ENCODE assay signal across 24 cellular contexts in the genomic region with DNA sequence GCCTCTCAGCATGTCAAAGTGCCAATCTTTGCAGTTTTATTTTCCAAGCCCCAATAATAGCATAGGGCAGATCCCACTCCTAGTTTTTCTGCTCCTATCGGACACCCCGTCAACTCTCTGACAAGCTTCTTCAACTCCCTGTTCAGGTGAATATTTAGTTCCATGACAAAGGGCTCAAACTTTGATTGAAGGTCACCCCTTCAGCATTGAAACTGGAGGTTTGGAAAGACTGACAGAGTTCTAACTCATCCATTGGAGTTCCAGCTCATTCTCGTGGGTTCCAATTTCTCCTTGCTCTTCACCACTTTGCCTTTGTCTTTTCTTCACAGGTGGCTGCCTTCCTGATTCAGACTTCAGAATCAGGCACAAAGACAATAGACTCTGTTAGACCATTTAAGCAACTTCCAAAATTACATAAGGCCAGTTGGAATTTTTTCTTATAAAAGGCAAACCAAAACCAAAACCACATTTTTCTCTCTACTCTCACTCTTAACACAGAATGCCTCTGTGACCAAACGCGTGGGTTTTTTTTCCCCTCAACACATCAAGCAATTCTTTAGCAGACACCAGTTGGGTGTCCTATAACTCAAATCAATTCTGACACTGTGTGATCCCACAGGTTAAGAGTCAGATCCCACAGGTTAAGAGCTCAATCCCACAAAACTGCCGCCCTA.
A peak's percentile ranks its signal among the peaks of the same experiment; 100 is the strongest.
DNase-seq lines count a peak whose midpoint lies in the region; ATAC-seq lines count a peak whose summit lies in the region.
"Had no signal": no experiment of that assay in that cellular context is flagged by ENCODE, and none has a peak within 500 bp of the region (broad histone marks: within the 10 kb centered on the region; RNA-seq: fewer than 3 reads in every experiment).

No MANE protein-coding gene starts in this region.

- peak overlapping the region; percentile 35 for H3K4me3 Mint-ChIP-seq in activated naive CD8-positive, alpha-beta T cell treated with anti-CD3 and anti-CD28 coated beads, Interleukin-2, amount 50 U/mL, for 24 hours
- H3K4me3 Mint-ChIP-seq: CD14-positive monocyte; naive thymus-derived CD8-positive, alpha-beta T cell; type B pancreatic cell had no signal

- ATAC-seq in activated naive CD8-positive, alpha-beta T cell treated with anti-CD3 and anti-CD28 coated beads, Interleukin-2, amount 50 U/mL, for 24 hours, result peak; percentile 90
- ATAC-seq: naive thymus-derived CD8-positive, alpha-beta T cell had no signal

- H3K27ac ChIP-seq in effector memory CD4-positive, alpha-beta T cell (ENCODE audit: insufficient read depth, low read length, poor library complexity, severe bottlenecking), result no peak overlapping the region
- H3K27ac ChIP-seq: brain microvascular endothelial cell had no signal

- H3K4me1 Mint-ChIP-seq in activated naive CD8-positive, alpha-beta T cell treated with anti-CD3 and anti-CD28 coated beads, Interleukin-2, amount 50 U/mL, for 24 hours, result peaks cover 17% of the 10 kb centered on the region
- H3K4me1 Mint-ChIP-seq: CD14-positive monocyte; naive thymus-derived CD8-positive, alpha-beta T cell had no signal

- H3K4me1 ChIP-seq in effector memory CD4-positive, alpha-beta T cell (ENCODE audit: control insufficient read depth, insufficient read depth, low read length, poor library complexity, severe bottlenecking), result no peaks in the 10 kb centered on the region

- H3K36me3 ChIP-seq in effector memory CD4-positive, alpha-beta T cell (ENCODE audit: control insufficient read depth, insufficient read depth, low read length), result no peaks in the 10 kb centered on the region
- H3K36me3 ChIP-seq: brain microvascular endothelial cell had no signal

- peak; percentile 10 for DNase-seq in stimulated activated CD4-positive, alpha-beta T cell treated with anti-CD3 and anti-CD28 coated beads, Interleukin-1b, Interleukin-23, amount 100 ng/mL, for 48 hours
- DNase-seq in stimulated activated CD4-positive, alpha-beta T cell treated with anti-CD3 and anti-CD28 coated beads, Interleukin-4, amount 100 ng/mL, for 1 hour, result no peak
- peak; percentile 3 for DNase-seq in activated naive CD8-positive, alpha-beta T cell treated with anti-CD3 and anti-CD28 coated beads, Interleukin-2, amount 50 U/mL, for 24 hours
- DNase-seq in myocyte (ENCODE audit: low read depth) (peak; percentile 26), kidney glomerular epithelial cell (lab: John Stamatoyannopoulos, UW) (no peak), MV-4-11 (lab: John Stamatoyannopoulos, UW) (no peak)
- DNase-seq in effector memory CD4-positive, alpha-beta T cell, result no peak
- DNase-seq: activated CD4-positive, alpha-beta T cell treated with anti-CD3 and anti-CD28 coated beads for 4 hours; activated effector memory CD4-positive, alpha-beta T cell treated with Interleukin-2 at 50 U/mL for 16 hours; brain microvascular endothelial cell; DMS79; glutamatergic neuron; Kasumi-1; midbrain; naive thymus-derived CD8-positive, alpha-beta T cell; NCI-H1092; NCI-H187; NCI-H524 treated with DMSO at 0.1 percent for 48 hours; NK-92 treated with Interleukin-12 subunit alpha and Interleukin-12 subunit beta, amount 100 ng/mL, for 24 hours; occipital lobe; Right ventricle myocardium superior; substantia nigra had no signal

- peak overlapping the region; percentile 79 for H3K27ac Mint-ChIP-seq in activated naive CD8-positive, alpha-beta T cell treated with anti-CD3 and anti-CD28 coated beads, Interleukin-2, amount 50 U/mL, for 24 hours
- H3K27ac Mint-ChIP-seq: CD14-positive monocyte; naive thymus-derived CD8-positive, alpha-beta T cell; type B pancreatic cell had no signal

- H3K4me3 ChIP-seq in effector memory CD4-positive, alpha-beta T cell (ENCODE audit: insufficient read depth, low read depth, low read length, poor library complexity, severe bottlenecking), result no peak overlapping the region

- no peaks in the 10 kb centered on the region for H3K36me3 Mint-ChIP-seq in activated naive CD8-positive, alpha-beta T cell treated with anti-CD3 and anti-CD28 coated beads, Interleukin-2, amount 50 U/mL, for 24 hours (ENCODE audit: low read depth)
- H3K36me3 Mint-ChIP-seq: CD14-positive monocyte, type B pancreatic cell had no signal

- H3K27me3 ChIP-seq in effector memory CD4-positive, alpha-beta T cell (replicated peaks; ENCODE audit: control insufficient read depth, insufficient read depth, low read length, poor library complexity, severe bottlenecking), result no peaks in the 10 kb centered on the region
- H3K27me3 ChIP-seq: brain microvascular endothelial cell had no signal

- no peaks in the 10 kb centered on the region for H3K9me3 ChIP-seq in effector memory CD4-positive, alpha-beta T cell (ENCODE audit: control insufficient read depth, low read length)

- peaks cover 1% of the 10 kb centered on the region for H3K27me3 Mint-ChIP-seq in activated naive CD8-positive, alpha-beta T cell treated with anti-CD3 and anti-CD28 coated beads, Interleukin-2, amount 50 U/mL, for 24 hours
- H3K27me3 Mint-ChIP-seq: type B pancreatic cell had no signal

- H3K9me3 Mint-ChIP-seq in activated naive CD8-positive, alpha-beta T cell treated with anti-CD3 and anti-CD28 coated beads, Interleukin-2, amount 50 U/mL, for 24 hours, result no peaks in the 10 kb centered on the region

Comparison
In these comparisons a context has a peak if more than half of its experiments do, and no peak if none do; other contexts are left out.
1. DNase-seq: peak in stimulated activated CD4-positive, alpha-beta T cell treated with anti-CD3 and anti-CD28 coated beads, Interleukin-1b, Interleukin-23, amount 100 ng/mL, for 48 hours (single experiment), activated naive CD8-positive, alpha-beta T cell treated with anti-CD3 and anti-CD28 coated beads, Interleukin-2, amount 50 U/mL, for 24 hours (single experiment) and myocyte (single experiment); none in stimulated activated CD4-positive, alpha-beta T cell treated with anti-CD3 and anti-CD28 coated beads, Interleukin-4, amount 100 ng/mL, for 1 hour (single experiment), effector memory CD4-positive, alpha-beta T cell (0 of 3), kidney glomerular epithelial cell (single experiment) and MV-4-11 (single experiment).